Comparison of ENCODE assay signal across 18 cellular contexts in genomic region chr3:52792961-52793695, GRCh38. TPM values are rescaled to one million over a fixed set of nuclear protein-coding genes. Genes with fewer than 3 reads are reported as not detected.
A peak's percentile ranks its signal among the peaks of the same experiment; 100 is the strongest.
DNase-seq lines count a peak whose midpoint lies in the region; ATAC-seq and TF ChIP-seq lines count a peak whose summit lies in the region.
"Had no signal": no experiment of that assay in that cellular context is flagged by ENCODE, and none has a peak within 500 bp of the region (broad histone marks: within the 10 kb centered on the region; RNA-seq: fewer than 3 reads in every experiment).

No MANE protein-coding gene starts in this region.

- peak overlapping the region; percentile 93 for H3K27ac ChIP-seq in BLaER1
- H3K27ac ChIP-seq in right lobe of liver: peak overlapping the region; percentile 75 to 90 (median 89)
- no peak overlapping the region for H3K27ac ChIP-seq in ovary
- H3K27ac ChIP-seq: cardiac muscle cell had no signal

- TF ChIP-seq POLR2A in right lobe of liver (IDR thresholded peaks at IDR 0.05): no peak
- no peak for TF ChIP-seq POLR2A in ovary (IDR thresholded peaks at IDR 0.05)

- H3K9ac ChIP-seq in BLaER1: peak overlapping the region; percentile 79

- H4K20me1 ChIP-seq in BLaER1: no peaks in the 10 kb centered on the region

- H3K9me3 ChIP-seq in BLaER1 (no peaks in the 10 kb centered on the region), right lobe of liver (no peaks in the 10 kb centered on the region), ovary (no peaks in the 10 kb centered on the region)

- H3K27me3 ChIP-seq in BLaER1 (no peaks in the 10 kb centered on the region), right lobe of liver (no peaks in the 10 kb centered on the region), ovary (no peaks in the 10 kb centered on the region)
- H3K27me3 ChIP-seq: cardiac muscle cell had no signal

- H3K4me2 ChIP-seq in BLaER1: peak overlapping the region; percentile 90

- DNase-seq in GM04504 (ENCODE audit: low read depth) (peak; percentile 19), RPMI8226 (peak; percentile 68), right lobe of liver (no peak), middle frontal gyrus (ENCODE audit: extremely low spot score, low spot score) (no peak), ovary (no peak)
- DNase-seq: activated CD8-positive, alpha-beta T cell treated with anti-CD3 and anti-CD28 coated beads for 36 hours; CD4-positive, alpha-beta memory T cell; immature natural killer cell; NCI-H2227 treated with DMSO at 0.1 percent for 48 hours; nucleus accumbens; stimulated activated CD4-positive, alpha-beta T cell treated with anti-CD3 and anti-CD28 coated beads, Interleukin-4, amount 100 ng/mL, for 4 hours; SW 1271 had no signal

- no peak for TF ChIP-seq EP300 in ovary (IDR thresholded peaks at IDR 0.05)

- 40% methylated on average over 5 of the region's 18 CpGs for WGBS in right lobe of liver (ENCODE audit: insufficient coverage, low coverage, low lambda C conversion rate, missing lambda C conversion rate)
- 79 to 86% (median 83%) methylated on average over 18 of the region's 18 CpGs for WGBS in ovary, 3 donors

- no peak for TF ChIP-seq CTCF in right lobe of liver (IDR thresholded peaks at IDR 0.05)
- TF ChIP-seq CTCF in ovary (IDR thresholded peaks at IDR 0.05): no peak

- ATAC-seq in right lobe of liver (peak; percentile 2 to 23 (median 6)), HG02981 (IDR thresholded peaks at IDR 0.05; ENCODE audit: unreplicated experiment) (no peak)
- ATAC-seq: activated CD8-positive, alpha-beta T cell treated with anti-CD3 and anti-CD28 coated beads for 36 hours; HCT116; Panc1 had no signal

- H3K36me3 ChIP-seq in BLaER1 (no peaks in the 10 kb centered on the region), right lobe of liver (peaks cover 0 to 57% (median 16%) of the 10 kb centered on the region in 4 donors), ovary (no peaks in the 10 kb centered on the region)
- H3K36me3 ChIP-seq: cardiac muscle cell had no signal

- H3K4me3 ChIP-seq in BLaER1: no peak overlapping the region
- no peak overlapping the region for H3K4me3 ChIP-seq in right lobe of liver
- no peak overlapping the region for H3K4me3 ChIP-seq in ovary
- H3K4me3 ChIP-seq: cardiac muscle cell had no signal

- peaks cover 98% of the 10 kb centered on the region for H3K4me1 ChIP-seq in BLaER1
- H3K4me1 ChIP-seq in right lobe of liver: peaks cover 2 to 81% (median 34%) of the 10 kb centered on the region in 4 donors
- H3K4me1 ChIP-seq in ovary (ENCODE audit: insufficient read depth): no peaks in the 10 kb centered on the region

- intact Hi-C loops in right lobe of liver (cut with DNase I): no loop called here
- intact Hi-C loops in ovary (cut with DNase I): no loop called here

RNA-seq across cellular contexts. Expression of gene ITIH3, which starts 1.5 kb away (rescaled TPM):
- total RNA-seq in right lobe of liver: 1,000 to 10,000 TPM in 3 of 6 experiments, 100 to 1,000 TPM in 3; 742 to 1,822 (median 982) TPM
- 1 to 10 TPM in 5 of 7 donors, under 1 TPM in 2; 0.23 to 3.1 (median 1.2) TPM for total RNA-seq in ovary
- 10 to 100 TPM in 1 of 2 donors, 1 to 10 TPM in 1; 3.3 to 14.2 TPM for polyA plus RNA-seq in ovary
- total RNA-seq: activated CD8-positive, alpha-beta T cell treated with anti-CD3 and anti-CD28 coated beads for 36 hours; CD4-positive, alpha-beta memory T cell had no signal
- polyA plus RNA-seq: CD4-positive, alpha-beta memory T cell; immature natural killer cell had no signal

RNA-seq across cellular contexts. Expression of gene ITIH1, which starts 15.7 kb away (rescaled TPM):
- total RNA-seq in right lobe of liver (1,000 to 10,000 TPM in 4 of 6 experiments, 100 to 1,000 TPM in 2; 376 to 1,846 (median 1,201) TPM), ovary (under 1 TPM in 3 of 7 donors, not detected in 4; 0.42 to 0.79 (median 0.53) TPM)
- under 1 TPM in 1 of 2 donors, not detected in 1; 0.45 TPM for polyA plus RNA-seq in ovary
- total RNA-seq: activated CD8-positive, alpha-beta T cell treated with anti-CD3 and anti-CD28 coated beads for 36 hours; cardiac muscle cell; CD4-positive, alpha-beta memory T cell; mesenteric fat pad had no signal
- polyA plus RNA-seq: CD4-positive, alpha-beta memory T cell; immature natural killer cell had no signal

RNA-seq across cellular contexts. Expression of gene NEK4, which starts 22.4 kb away (rescaled TPM):
- total RNA-seq in right lobe of liver (10 to 100 TPM in 5 of 6 experiments, 1 to 10 TPM in 1; 7.3 to 18.9 (median 14.8) TPM), ovary (10 to 100 TPM; 20.1 to 45.9 (median 32.8) TPM)
- polyA plus RNA-seq in ovary: 10 to 100 TPM in 1 of 2 donors, 1 to 10 TPM in 1; 8.5 to 12.0 TPM

RNA-seq across cellular contexts. Expression of gene ITIH4, which starts 37.3 kb away (rescaled TPM):
- total RNA-seq in right lobe of liver (1,000 to 10,000 TPM; 1,573 to 4,137 (median 3,531) TPM), ovary (1 to 10 TPM; 2.2 to 8.7 (median 4.0) TPM)
- polyA plus RNA-seq in ovary: 10 to 100 TPM in 1 of 2 donors, 1 to 10 TPM in 1; 2.8 to 14.2 TPM

RNA-seq across cellular contexts. Expression of gene MUSTN1, which starts 41.7 kb away (rescaled TPM):
- total RNA-seq in right lobe of liver (1 to 10 TPM in 3 of 6 experiments, under 1 TPM in 1, not detected in 2; 0.59 to 9.9 (median 5.7) TPM), ovary (10 to 100 TPM in 1 of 7 donors, 1 to 10 TPM in 6; 2.2 to 14.3 (median 5.9) TPM)
- 10 to 100 TPM; 12.1 to 30.0 TPM for polyA plus RNA-seq in ovary
- total RNA-seq: activated CD8-positive, alpha-beta T cell treated with anti-CD3 and anti-CD28 coated beads for 36 hours; cardiac muscle cell had no signal
- polyA plus RNA-seq: cardiac muscle cell; CD4-positive, alpha-beta memory T cell; immature natural killer cell had no signal

Comparison
In these comparisons a context has a peak if more than half of its experiments do, and no peak if none do; other contexts are left out.
1. H3K27ac ChIP-seq: peak in BLaER1 (single experiment) and right lobe of liver (3 of 3); none in ovary (0 of 2).
2. DNase-seq: peak in GM04504 (single experiment) and RPMI8226 (single experiment); none in right lobe of liver (0 of 3), middle frontal gyrus (single experiment) and ovary (0 of 5).
3. RNA of gene ITIH3, which starts 1.5 kb away (total RNA-seq): 742 to 1,822 TPM in right lobe of liver; 0.23 to 3.1 TPM in ovary; every median in the first group is over 100 times any median in the second.
4. RNA of gene ITIH1, which starts 15.7 kb away (total RNA-seq): 376 to 1,846 TPM in right lobe of liver; 0.42 to 0.79 TPM in ovary; every median in the first group is over 100 times any median in the second.